Comparison of ENCODE assay signal across 1 cellular context in the genomic region with DNA sequence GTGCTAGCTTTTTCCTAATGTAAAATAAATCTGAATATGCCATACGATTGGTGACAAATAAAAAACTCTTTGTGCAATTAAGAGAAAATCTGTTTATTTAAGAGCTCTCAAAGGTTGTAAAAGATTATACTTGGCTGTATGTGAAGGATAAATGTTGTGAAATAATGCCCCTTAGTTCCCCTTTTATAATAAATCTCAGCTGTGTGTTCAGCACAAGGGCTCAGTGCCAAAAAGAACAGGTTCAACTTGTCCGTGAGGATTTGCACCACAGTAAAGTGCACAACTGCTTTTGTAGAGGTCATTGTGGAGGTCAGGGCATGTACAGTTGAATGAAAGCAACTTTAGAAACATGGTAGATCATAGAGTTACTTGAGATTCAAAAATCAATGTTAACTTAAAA.
TF ChIP-seq lines count a peak whose summit lies in the region.

No MANE protein-coding gene starts in this region.

TF ChIP-seq in HCT116, 20 proteins besides CTCF, POLR2A, EP300 and RAD21 (continued from another document):
- TF ChIP-seq, protein P1, sequence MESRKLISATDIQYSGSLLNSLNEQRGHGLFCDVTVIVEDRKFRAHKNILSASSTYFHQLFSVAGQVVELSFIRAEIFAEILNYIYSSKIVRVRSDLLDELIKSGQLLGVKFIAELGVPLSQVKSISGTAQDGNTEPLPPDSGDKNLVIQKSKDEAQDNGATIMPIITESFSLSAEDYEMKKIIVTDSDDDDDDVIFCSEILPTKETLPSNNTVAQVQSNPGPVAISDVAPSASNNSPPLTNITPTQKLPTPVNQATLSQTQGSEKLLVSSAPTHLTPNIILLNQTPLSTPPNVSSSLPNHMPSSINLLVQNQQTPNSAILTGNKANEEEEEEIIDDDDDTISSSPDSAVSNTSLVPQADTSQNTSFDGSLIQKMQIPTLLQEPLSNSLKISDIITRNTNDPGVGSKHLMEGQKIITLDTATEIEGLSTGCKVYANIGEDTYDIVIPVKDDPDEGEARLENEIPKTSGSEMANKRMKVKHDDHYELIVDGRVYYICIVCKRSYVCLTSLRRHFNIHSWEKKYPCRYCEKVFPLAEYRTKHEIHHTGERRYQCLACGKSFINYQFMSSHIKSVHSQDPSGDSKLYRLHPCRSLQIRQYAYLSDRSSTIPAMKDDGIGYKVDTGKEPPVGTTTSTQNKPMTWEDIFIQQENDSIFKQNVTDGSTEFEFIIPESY (IDR thresholded peaks at IDR 0.05; ENCODE audit: extremely low read depth, insufficient replicate concordance, low read length) = no peak
- TF ChIP-seq JUND (IDR thresholded peaks at IDR 0.05) = 0 out of 2 replicates have a peak, but pooled peaks have one; percentile 28
- TF ChIP-seq YY1 (IDR thresholded peaks at IDR 0.05; ENCODE audit: extremely low read depth, insufficient replicate concordance, low read depth, low read length) = no peak
TF ChIP-seq in HCT116: peak in this region for 4.
